In genomic region chr6:136050475-136050874, GRCh38 we compare ENCODE assay signal across 14 cellular contexts.
DNase-seq lines count a peak whose midpoint lies in the region; ATAC-seq and TF ChIP-seq lines count a peak whose summit lies in the region.
"Had no signal": no experiment of that assay in that cellular context is flagged by ENCODE, and none has a peak within 500 bp of the region (broad histone marks: within the 10 kb centered on the region; RNA-seq: fewer than 3 reads in every experiment).

No MANE protein-coding gene starts in this region.

- ATAC-seq in gastroesophageal sphincter: no peak
- no peak for ATAC-seq in gastrocnemius medialis
- no peak for ATAC-seq in GM21576 (IDR thresholded peaks at IDR 0.05; ENCODE audit: unreplicated experiment)

- CTCF ChIA-PET in RWPE1 (lab: Yijun Ruan, JAX): no interaction called here

- H3K79me2 ChIP-seq in ACC112 (ENCODE audit: control insufficient read depth, insufficient read depth, low read length, unreplicated experiment): no peaks in the 10 kb centered on the region

- no peak for TF ChIP-seq POLR2A in gastroesophageal sphincter (IDR thresholded peaks at IDR 0.05)
- TF ChIP-seq POLR2A in gastrocnemius medialis (IDR thresholded peaks at IDR 0.05): no peak

- H2AFZ ChIP-seq in ACC112 (ENCODE audit: low read length, unreplicated experiment): peak overlapping the region; percentile 48

- H3K4me3 ChIP-seq in ACC112 (ENCODE audit: low read depth, low read length) (no peak overlapping the region), gastroesophageal sphincter (no peak overlapping the region), gastrocnemius medialis (no peak overlapping the region)

- TF ChIP-seq CTCF in gastroesophageal sphincter (IDR thresholded peaks at IDR 0.05) (no peak), gastrocnemius medialis (IDR thresholded peaks at IDR 0.05 in 4 of 5, conservative IDR thresholded peaks at IDR 0.05 in 1 of 5) (no peak), RWPE1 (conservative IDR thresholded peaks at IDR 0.05; ENCODE audit: low read depth) (no peak)

- in situ Hi-C loops in gastrocnemius medialis (cut with MboI; ENCODE audit: low sequenced_read_pairs in 4 of 4): no loop called here

- peaks cover 12% of the 10 kb centered on the region for H3K4me1 ChIP-seq in ACC112 (ENCODE audit: control insufficient read depth, insufficient read depth, low read length, unreplicated experiment)
- peaks cover 0 to 27% (median 5%) of the 10 kb centered on the region in 3 donors for H3K4me1 ChIP-seq in gastroesophageal sphincter
- H3K4me1 ChIP-seq in gastrocnemius medialis: peaks cover 0 to 11% of the 10 kb centered on the region in 2 donors
- H3K4me1 ChIP-seq: BE2C had no signal

- intact Hi-C loops in gastrocnemius medialis (cut with DNase I; ENCODE audit: low total_unique reads): no loop called here

- DNase-seq in MV-4-11 (lab: John Stamatoyannopoulos, UW) (peak; percentile 71), gastrocnemius medialis (no peak), cerebellar cortex (ENCODE audit: low spot score) (no peak), DMS 273 treated with DMSO at 0.1 percent for 48 hours (lab: John Stamatoyannopoulos, UW) (no peak), RWPE1 (ENCODE audit: low spot score) (no peak)
- DNase-seq: activated CD8-positive, alpha-beta memory T cell treated with anti-CD3 and anti-CD28 coated beads, Interleukin-2, amount 50 U/mL, for 48 hours; BE2C; NCI-H2107; NK-92 treated with Interleukin-12 subunit alpha and Interleukin-12 subunit beta, amount 100 ng/mL, for 24 hours; SIG-M5 had no signal

- TF ChIP-seq EP300 in gastroesophageal sphincter (IDR thresholded peaks at IDR 0.05): no peak

- POLR2A ChIA-PET in RWPE1 (lab: Yijun Ruan, JAX; ENCODE audit: low non-redundant PET): no interaction called here

- WGBS in gastroesophageal sphincter (ENCODE audit: low coverage in 1 of 2), 2 donors: 20 to 24% methylated on average over 1 of the region's 1 CpG

- no peaks in the 10 kb centered on the region for H3K36me3 ChIP-seq in ACC112 (ENCODE audit: insufficient read depth, low read length)
- no peaks in the 10 kb centered on the region for H3K36me3 ChIP-seq in gastroesophageal sphincter
- no peaks in the 10 kb centered on the region for H3K36me3 ChIP-seq in gastrocnemius medialis
- H3K36me3 ChIP-seq: BE2C had no signal

- H3K9me3 ChIP-seq in gastroesophageal sphincter (no peaks in the 10 kb centered on the region), gastrocnemius medialis (no peaks in the 10 kb centered on the region)
- H3K9me3 ChIP-seq: BE2C had no signal

- H3K27ac ChIP-seq in ACC112 (ENCODE audit: low read depth, low read length) (peak overlapping the region; percentile 45; the same call in 1 of the 2 replicates), gastroesophageal sphincter (peak overlapping the region; percentile 75 to 79 (median 76)), gastrocnemius medialis (peak overlapping the region; percentile 63 to 79 (median 72)), RWPE1 (no peak overlapping the region)
- H3K27ac ChIP-seq: VCaP had no signal

- H3K27me3 ChIP-seq in ACC112 (ENCODE audit: insufficient read depth, low read length) (no peaks in the 10 kb centered on the region), gastroesophageal sphincter (no peaks in the 10 kb centered on the region), gastrocnemius medialis (no peaks in the 10 kb centered on the region)
- H3K27me3 ChIP-seq: BE2C had no signal
